26 cellular contexts compared by ENCODE assay signal in genomic region chr2:64972856-64973255, GRCh38. TPM values are rescaled to one million over a fixed set of nuclear protein-coding genes. Genes with fewer than 3 reads are reported as not detected.
DNase-seq lines count a peak whose midpoint lies in the region; ATAC-seq, FAIRE-seq and TF ChIP-seq lines count a peak whose summit lies in the region.
"Had no signal": no experiment of that assay in that cellular context is flagged by ENCODE, and none has a peak within 500 bp of the region (broad histone marks: within the 10 kb centered on the region; RNA-seq: fewer than 3 reads in every experiment).

No MANE protein-coding gene starts in this region.

- TF ChIP-seq CTCF in endothelial cell of umbilical vein (IDR thresholded peaks at IDR 0.05; ENCODE audit: extremely low read depth in 1 of 2, insufficient read depth in 1 of 2, low read depth in 1 of 2, low read length in 2 of 2) = no peak
- TF ChIP-seq CTCF in psoas muscle (IDR thresholded peaks at IDR 0.05) = no peak
- no peak for TF ChIP-seq CTCF in type B pancreatic cell (conservative IDR thresholded peaks at IDR 0.05)
- no peak for TF ChIP-seq CTCF in heart right ventricle (IDR thresholded peaks at IDR 0.05)

- H3K9ac ChIP-seq in Karpas-422 (ENCODE audit: low read length) (no peak overlapping the region; the same call in 1 of the 2 replicates), endothelial cell of umbilical vein (replicated peaks; ENCODE audit: extremely low read depth, insufficient read depth, low read length) (no peak overlapping the region)

- H3K9me2 ChIP-seq in Karpas-422 (replicated peaks; ENCODE audit: insufficient read depth, low read length) = no peaks in the 10 kb centered on the region

- intact Hi-C loops in endothelial cell of umbilical vein (cut with micrococcal nuclease) (no loop called here), psoas muscle (cut with DNase I) (no loop called here), heart right ventricle (cut with DNase I) (no loop called here)

- no peaks in the 10 kb centered on the region for H3K9me3 ChIP-seq in Karpas-422 (ENCODE audit: low read length)
- H3K9me3 ChIP-seq in endothelial cell of umbilical vein (replicated peaks; ENCODE audit: control insufficient read depth, insufficient read depth, low read length) = no peaks in the 10 kb centered on the region
- no peaks in the 10 kb centered on the region for H3K9me3 ChIP-seq in psoas muscle
- H3K9me3 ChIP-seq in heart right ventricle = no peaks in the 10 kb centered on the region
- H3K9me3 ChIP-seq: upper lobe of right lung had no signal

- no peaks in the 10 kb centered on the region for H3K27me3 ChIP-seq in Karpas-422 (ENCODE audit: low read length)
- H3K27me3 ChIP-seq in endothelial cell of umbilical vein (ENCODE audit: control insufficient read depth in 2 of 2, insufficient read depth in 2 of 2, low read length in 2 of 2) = peaks cover 0 to under 1% of the 10 kb centered on the region in 2 experiments
- no peaks in the 10 kb centered on the region for H3K27me3 ChIP-seq in psoas muscle (ENCODE audit: insufficient read depth in 3 of 3, low read length in 2 of 3)
- H3K27me3 ChIP-seq in heart right ventricle = no peaks in the 10 kb centered on the region
- H3K27me3 ChIP-seq: upper lobe of right lung had no signal

- WGBS in psoas muscle, 3 donors = 32 to 42% (median 33%) methylated on average over 1 of the region's 1 CpG
- WGBS in heart right ventricle, 2 donors = 71 to 74% methylated on average over 1 of the region's 1 CpG

- no peaks in the 10 kb centered on the region for H3K36me3 Mint-ChIP-seq in type B pancreatic cell
- H3K36me3 Mint-ChIP-seq: activated naive CD4-positive, alpha-beta T cell treated with anti-CD3 and anti-CD28 coated beads, Interleukin-2, amount 50 U/mL, for 24 hours had no signal

- no peak overlapping the region for H3K4me3 ChIP-seq in Karpas-422 (ENCODE audit: low read length)
- no peak overlapping the region for H3K4me3 ChIP-seq in endothelial cell of umbilical vein (replicated peaks in 1 of 3; ENCODE audit: insufficient read depth in 1 of 3, low read depth in 1 of 3, low read length in 3 of 3)
- no peak overlapping the region for H3K4me3 ChIP-seq in psoas muscle
- no peak overlapping the region for H3K4me3 ChIP-seq in heart right ventricle
- H3K4me3 ChIP-seq: smooth muscle cell, upper lobe of right lung had no signal

- H3K79me2 ChIP-seq in Karpas-422 (ENCODE audit: low read length) (no peaks in the 10 kb centered on the region), endothelial cell of umbilical vein (ENCODE audit: control insufficient read depth, insufficient read depth, low read length) (no peaks in the 10 kb centered on the region)

- H3K9me1 ChIP-seq in endothelial cell of umbilical vein (replicated peaks; ENCODE audit: control insufficient read depth, extremely low read depth, insufficient read depth, low read length) = no peaks in the 10 kb centered on the region

- no peak overlapping the region; the same call in 1 of the 2 replicates for H3K27ac ChIP-seq in Karpas-422 (ENCODE audit: low read length)
- H3K27ac ChIP-seq in endothelial cell of umbilical vein (ENCODE audit: insufficient read depth, low read depth, low read length) = no peak overlapping the region
- peak overlapping the region; percentile 91 for H3K27ac ChIP-seq in psoas muscle
- H3K27ac ChIP-seq in heart right ventricle = no peak overlapping the region
- H3K27ac ChIP-seq: upper lobe of right lung, WERI-Rb-1 had no signal

- FAIRE-seq in endothelial cell of umbilical vein (lab: Jason Lieb, UNC) = no peak
- FAIRE-seq: endometrium had no signal

- no TSS peak for BruUV-seq in endothelial cell of umbilical vein (replicated peaks; lab: Mats Ljungman, UMichigan)

- no peaks in the 10 kb centered on the region for H4K20me1 ChIP-seq in Karpas-422 (ENCODE audit: insufficient read depth, low read depth, low read length)
- no peaks in the 10 kb centered on the region for H4K20me1 ChIP-seq in endothelial cell of umbilical vein (replicated peaks; ENCODE audit: control insufficient read depth, extremely low read depth, insufficient read depth, low read length)

- peaks cover 3% of the 10 kb centered on the region for H3K27me3 Mint-ChIP-seq in type B pancreatic cell
- H3K27me3 Mint-ChIP-seq: activated naive CD4-positive, alpha-beta T cell treated with anti-CD3 and anti-CD28 coated beads, Interleukin-2, amount 50 U/mL, for 24 hours; naive thymus-derived CD8-positive, alpha-beta T cell had no signal

- peaks cover 40% of the 10 kb centered on the region for H3K4me1 ChIP-seq in Karpas-422 (ENCODE audit: low read length)
- peaks cover 7% of the 10 kb centered on the region for H3K4me1 ChIP-seq in endothelial cell of umbilical vein (ENCODE audit: control insufficient read depth, extremely low read depth, insufficient read depth, low read length)
- H3K4me1 ChIP-seq in psoas muscle = peaks cover 53% of the 10 kb centered on the region
- peaks cover 0 to 33% (median 6%) of the 10 kb centered on the region in 9 donors for H3K4me1 ChIP-seq in heart right ventricle
- H3K4me1 ChIP-seq: upper lobe of right lung had no signal

- H2AFZ ChIP-seq in Karpas-422 (ENCODE audit: low read length) (no peak overlapping the region; the same call in 1 of the 2 replicates), endothelial cell of umbilical vein (ENCODE audit: low read depth, low read length) (no peak overlapping the region)

- dilution Hi-C loops in endothelial cell of umbilical vein (cut with MboI; ENCODE audit: extremely low pct_ligation_motif_present, low sequenced_read_pairs) = no loop called here

- H3K4me2 ChIP-seq in Karpas-422 (ENCODE audit: low read depth, low read length, poor library complexity, severe bottlenecking) (peak overlapping the region; percentile 30), endothelial cell of umbilical vein (ENCODE audit: insufficient read depth, low read length) (no peak overlapping the region)
- H3K4me2 ChIP-seq: smooth muscle cell had no signal

- H3K27ac Mint-ChIP-seq in type B pancreatic cell = no peak overlapping the region
- H3K27ac Mint-ChIP-seq: activated naive CD4-positive, alpha-beta T cell treated with anti-CD3 and anti-CD28 coated beads, Interleukin-2, amount 50 U/mL, for 24 hours; activated T-helper 1 cell treated with anti-CD3 and anti-CD28 coated beads, Interleukin-12 subunit alpha, Interleukin-12 subunit beta, Interleukin-2, Interleukin-4 antibody, amounts not matched to agents 30 ng/mL and 10 ng/mL and 1 ng/mL, durations not matched to agents 14 hours and 24 hours and 36 hours; naive thymus-derived CD8-positive, alpha-beta T cell; T-helper 2 cell treated with Interferon-gamma antibody and Interleukin-4, amounts not matched to agents 5 μg/mL and 100 μg/mL, for 36 hours had no signal

- peaks cover 6% of the 10 kb centered on the region for H3K4me1 Mint-ChIP-seq in type B pancreatic cell (ENCODE audit: unreplicated experiment)
- H3K4me1 Mint-ChIP-seq: activated naive CD4-positive, alpha-beta T cell treated with anti-CD3 and anti-CD28 coated beads, Interleukin-2, amount 50 U/mL, for 24 hours had no signal

- DNase-seq in DMS53 (lab: John Stamatoyannopoulos, UW) (peak; percentile 77), Karpas-422 (no peak), endothelial cell of umbilical vein (ENCODE audit: low read depth, low spot score) (no peak), psoas muscle (no peak), type B pancreatic cell (ENCODE audit: extremely low spot score, unreplicated experiment) (no peak), heart right ventricle (no peak), ecto neural progenitor cell (ENCODE audit: low spot score) (no peak)
- DNase-seq in effector CD4-positive, alpha-beta T cell = no peak
- DNase-seq: ACHN; activated CD4-positive, alpha-beta T cell treated with anti-CD3 and anti-CD28 coated beads, Interleukin-2, amount 50 U/mL, for 1 hour; aorta; cortex of kidney; GDM1; KG1; mesendoderm; naive thymus-derived CD8-positive, alpha-beta T cell; NCI-H2029; OCI-M1; stimulated activated CD4-positive, alpha-beta T cell treated with anti-CD3 and anti-CD28 coated beads, Interleukin-2, amount 100 ng/mL, for 24 hours; upper lobe of right lung; WERI-Rb-1 had no signal

- no peak for TF ChIP-seq POLR2A in endothelial cell of umbilical vein (IDR thresholded peaks at IDR 0.05; ENCODE audit: low read depth, low read length)

- ATAC-seq in psoas muscle (peak; percentile 49 to 71 (median 58)), heart right ventricle (no peak)
- ATAC-seq: naive thymus-derived CD8-positive, alpha-beta T cell; upper lobe of right lung had no signal

- POLR2A ChIA-PET in endothelial cell of umbilical vein (lab: Charles Lee) = no interaction called here

- H3K9me3 Mint-ChIP-seq in type B pancreatic cell = no peaks in the 10 kb centered on the region
- H3K9me3 Mint-ChIP-seq: activated naive CD4-positive, alpha-beta T cell treated with anti-CD3 and anti-CD28 coated beads, Interleukin-2, amount 50 U/mL, for 24 hours; activated T-helper 1 cell treated with anti-CD3 and anti-CD28 coated beads, Interleukin-12 subunit alpha, Interleukin-12 subunit beta, Interleukin-2, Interleukin-4 antibody, amounts not matched to agents 30 ng/mL and 10 ng/mL and 1 ng/mL, durations not matched to agents 14 hours and 24 hours and 36 hours; naive thymus-derived CD8-positive, alpha-beta T cell; T-helper 2 cell treated with Interferon-gamma antibody and Interleukin-4, amounts not matched to agents 5 μg/mL and 100 μg/mL, for 36 hours had no signal

- CTCF ChIA-PET in endothelial cell of umbilical vein (lab: Charles Lee) = interaction anchor here (0.6 to 1.9 kb wide), 6 partner anchors 9 to 196 kb away, joined by 3 to 6 read pairs (median 4); no protein-coding TSS in a partner anchor

- no peak overlapping the region for H3K4me3 Mint-ChIP-seq in type B pancreatic cell
- H3K4me3 Mint-ChIP-seq: activated naive CD4-positive, alpha-beta T cell treated with anti-CD3 and anti-CD28 coated beads, Interleukin-2, amount 50 U/mL, for 24 hours; activated T-helper 1 cell treated with anti-CD3 and anti-CD28 coated beads, Interleukin-12 subunit alpha, Interleukin-12 subunit beta, Interleukin-2, Interleukin-4 antibody, amounts not matched to agents 30 ng/mL and 10 ng/mL and 1 ng/mL, durations not matched to agents 14 hours and 24 hours and 36 hours; naive thymus-derived CD8-positive, alpha-beta T cell; T-helper 2 cell treated with Interferon-gamma antibody and Interleukin-4, amounts not matched to agents 5 μg/mL and 100 μg/mL, for 36 hours had no signal

- H3K36me3 ChIP-seq in Karpas-422 (ENCODE audit: insufficient read depth, low read length) (no peaks in the 10 kb centered on the region), endothelial cell of umbilical vein (ENCODE audit: control insufficient read depth in 2 of 2, extremely low read depth in 1 of 2, insufficient read depth in 2 of 2, low read length in 2 of 2) (no peaks in the 10 kb centered on the region), psoas muscle (ENCODE audit: insufficient read depth in 1 of 2, low read depth in 1 of 2) (no peaks in the 10 kb centered on the region), heart right ventricle (no peaks in the 10 kb centered on the region)
- H3K36me3 ChIP-seq: upper lobe of right lung, WERI-Rb-1 had no signal

RNA-seq across cellular contexts. Expression of gene SLC1A4, which starts 16.3 kb away (rescaled TPM):
- 114 and 120 TPM in 2 replicates for total RNA-seq in Karpas-422 (2014; rRNA removed; shearing (Covaris generic); ENCODE audit: low replicate concordance)
- 13.5 and 13.9 TPM in 2 replicates for total RNA-seq in endothelial cell of umbilical vein
- polyA plus RNA-seq in endothelial cell of umbilical vein = 9.9 and 11.4 TPM in 2 replicates
- 8.5 and 9.1 TPM in 2 replicates for polyA plus RNA-seq in endothelial cell of umbilical vein (2011; cell fraction: cytosol; rRNA removed)
- polyA plus RNA-seq in endothelial cell of umbilical vein (2011; cell fraction: nucleus; rRNA removed) = 9.0 and 9.4 TPM in 2 replicates
- polyA plus RNA-seq in endothelial cell of umbilical vein (2012) = 6.7 and 8.4 TPM in 2 replicates
- polyA minus RNA-seq in endothelial cell of umbilical vein = 23.3 and 32.0 TPM in 2 replicates
- polyA minus RNA-seq in endothelial cell of umbilical vein (2011; cell fraction: cytosol; rRNA and poly(A)+ RNA removed) = 9.8 TPM
- 13.2 and 15.7 TPM in 2 replicates for polyA minus RNA-seq in endothelial cell of umbilical vein (2011; cell fraction: nucleus; rRNA and poly(A)+ RNA removed)
- total RNA-seq in psoas muscle = 10 to 100 TPM; 13.9 to 50.3 (median 20.2) TPM
- polyA plus RNA-seq in psoas muscle = 10 to 100 TPM in 1 of 3 donors, 1 to 10 TPM in 2; 3.4 to 12.7 (median 9.6) TPM
- 11.3 and 13.1 TPM in 2 replicates for total RNA-seq in type B pancreatic cell (ENCODE audit: low replicate concordance)
- 10 to 100 TPM in 6 of 10 donors, 1 to 10 TPM in 4; 3.5 to 18.7 (median 11.3) TPM for total RNA-seq in heart right ventricle
- polyA plus RNA-seq in heart right ventricle = 10 to 100 TPM in 1 of 2 donors, 1 to 10 TPM in 1; 2.1 to 14.2 TPM

Comparison
In these comparisons a context has a peak if more than half of its experiments do, and no peak if none do; other contexts are left out.
1. ATAC-seq: peak in psoas muscle (4 of 4); none in heart right ventricle (0 of 8).